11 cellular contexts compared by ENCODE assay signal in the genomic region with DNA sequence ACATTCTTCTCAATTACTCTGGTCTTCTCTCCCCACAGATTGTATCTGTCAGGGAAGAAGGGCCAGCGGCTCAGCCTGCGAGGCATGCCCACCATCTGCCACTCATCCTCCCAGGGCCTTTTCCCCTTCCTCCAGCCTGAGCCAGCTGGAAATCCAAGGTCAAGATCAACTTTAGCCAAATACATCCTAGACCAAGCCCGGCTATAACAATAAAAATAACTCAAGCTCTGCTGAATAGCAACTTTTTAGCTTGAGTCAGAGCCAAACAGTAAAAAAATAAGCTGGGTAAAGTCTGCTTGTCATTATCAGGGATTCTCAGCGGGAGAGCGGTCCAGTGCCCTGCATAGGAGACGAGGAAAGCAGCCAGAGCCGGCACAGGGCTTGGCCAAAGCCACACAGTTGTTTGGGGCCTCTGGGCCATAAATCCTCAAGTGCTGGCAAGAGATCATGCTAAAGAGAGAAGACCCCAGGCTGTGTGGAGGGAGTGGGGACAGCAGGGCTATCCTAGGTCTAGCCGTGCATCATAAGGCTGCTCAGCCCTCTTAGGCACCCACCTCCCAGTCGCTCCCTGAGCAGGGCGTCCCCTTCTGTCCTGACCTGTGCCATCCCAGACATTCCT.
DNase-seq lines count a peak whose midpoint lies in the region; ATAC-seq and TF ChIP-seq lines count a peak whose summit lies in the region.
"Had no signal": no experiment of that assay in that cellular context is flagged by ENCODE, and none has a peak within 500 bp of the region (broad histone marks: within the 10 kb centered on the region; RNA-seq: fewer than 3 reads in every experiment).

No MANE protein-coding gene starts in this region.

- H3K4me3 ChIP-seq in hepatocyte (no peak overlapping the region), skin epidermis (no peak overlapping the region)

- no peaks in the 10 kb centered on the region for H3K79me2 ChIP-seq in hepatocyte

- H2AFZ ChIP-seq in hepatocyte, result no peak overlapping the region

- H3K9me3 ChIP-seq in hepatocyte (ENCODE audit: low read depth), result no peaks in the 10 kb centered on the region

- intact Hi-C loops in activated CD4-positive, alpha-beta T cell treated with anti-CD3 and anti-CD28 coated beads for 36 hours (cut with DNase I, micrococcal nuclease), result no loop called here

- peaks cover 23% of the 10 kb centered on the region for H3K4me1 ChIP-seq in hepatocyte (ENCODE audit: insufficient read depth)

- H3K36me3 Mint-ChIP-seq in activated CD4-positive, alpha-beta T cell treated with anti-CD3 and anti-CD28 coated beads for 36 hours (ENCODE audit: low read depth), result no peaks in the 10 kb centered on the region
- no peaks in the 10 kb centered on the region for H3K36me3 Mint-ChIP-seq in immature natural killer cell

- POLR2A ChIA-PET in HEK293T (lab: Yijun Ruan, JAX), result no interaction called here
- POLR2A ChIA-PET in activated CD4-positive, alpha-beta T cell treated with anti-CD3 and anti-CD28 coated beads for 36 hours (lab: Charles Lee), result no interaction called here

- H3K4me3 Mint-ChIP-seq in activated CD4-positive, alpha-beta T cell treated with anti-CD3 and anti-CD28 coated beads for 36 hours, result no peak overlapping the region
- no peak overlapping the region for H3K4me3 Mint-ChIP-seq in immature natural killer cell
- H3K4me3 Mint-ChIP-seq: neural crest cell had no signal

- H3K27ac Mint-ChIP-seq in activated CD4-positive, alpha-beta T cell treated with anti-CD3 and anti-CD28 coated beads for 36 hours, result no peak overlapping the region
- H3K27ac Mint-ChIP-seq in immature natural killer cell, result peak overlapping the region in 1 of 6 donors; percentile 28

- CTCF ChIA-PET in HEK293T (lab: Yijun Ruan, JAX), result no interaction called here
- CTCF ChIA-PET in activated CD4-positive, alpha-beta T cell treated with anti-CD3 and anti-CD28 coated beads for 36 hours (lab: Charles Lee), result interaction anchor here (0.7 to 0.9 kb wide), 2 partner anchors 12 to 305 kb away, joined by 3 read pairs; no protein-coding TSS in a partner anchor

- no peak for TF ChIP-seq CTCF in hepatocyte (IDR thresholded peaks at IDR 0.05; ENCODE audit: poor library complexity)

- H3K36me3 ChIP-seq in hepatocyte (replicated peaks; ENCODE audit: insufficient read depth, low read depth), result no peaks in the 10 kb centered on the region

- peak overlapping the region; percentile 73 for H3K27ac ChIP-seq in hepatocyte
- peak overlapping the region in 13 of 21 experiments; percentile 0 to 63 (median 37) for H3K27ac ChIP-seq in skin epidermis

- WGBS in hepatocyte (ENCODE audit: low lambda C conversion rate, missing lambda C conversion rate), result 37% methylated on average over 10 of the region's 10 CpGs

- H3K27me3 ChIP-seq in hepatocyte, result no peaks in the 10 kb centered on the region

- H3K9me2 ChIP-seq in hepatocyte (replicated peaks; ENCODE audit: insufficient read depth), result no peaks in the 10 kb centered on the region

- DNase-seq in HEK293T (ENCODE audit: extremely low spot score), result peak; percentile 10
- peak; percentile 78 for DNase-seq in astrocyte of the hippocampus (ENCODE audit: low read depth, low spot score)
- DNase-seq in hepatocyte (ENCODE audit: low spot score), result peak; percentile 78
- DNase-seq in NCI-H1930 (lab: John Stamatoyannopoulos, UW), result no peak
- no peak for DNase-seq in GM19240 (ENCODE audit: insufficient read length, low spot score)
- DNase-seq in activated CD4-positive, alpha-beta T cell treated with anti-CD3 and anti-CD28 coated beads for 36 hours, result no peak
- DNase-seq in immature natural killer cell, result no peak
- DNase-seq: NCI-H1694; stimulated activated CD8-positive, alpha-beta memory T cell treated with anti-CD3 and anti-CD28 coated beads, Interleukin-4, amount 100 ng/mL, for 48 hours had no signal

- no peak for ATAC-seq in activated CD4-positive, alpha-beta T cell treated with anti-CD3 and anti-CD28 coated beads for 36 hours

- no peaks in the 10 kb centered on the region for H3K27me3 Mint-ChIP-seq in activated CD4-positive, alpha-beta T cell treated with anti-CD3 and anti-CD28 coated beads for 36 hours
- peaks cover 0 to 2% (median 0%) of the 10 kb centered on the region in 3 donors for H3K27me3 Mint-ChIP-seq in immature natural killer cell (ENCODE audit: low read depth in 3 of 3)

- H3K4me2 ChIP-seq in hepatocyte, result peak overlapping the region; percentile 38

- H3K4me1 Mint-ChIP-seq in activated CD4-positive, alpha-beta T cell treated with anti-CD3 and anti-CD28 coated beads for 36 hours, result peaks cover 16% of the 10 kb centered on the region
- H3K4me1 Mint-ChIP-seq in immature natural killer cell, result peaks cover 38 to 49% of the 10 kb centered on the region in 2 donors

- H4K20me1 ChIP-seq in hepatocyte (ENCODE audit: insufficient read depth, poor library complexity, severe bottlenecking), result no peaks in the 10 kb centered on the region

- no peaks in the 10 kb centered on the region for H3K9me3 Mint-ChIP-seq in activated CD4-positive, alpha-beta T cell treated with anti-CD3 and anti-CD28 coated beads for 36 hours (ENCODE audit: low read depth)
- H3K9me3 Mint-ChIP-seq in immature natural killer cell, result no peaks in the 10 kb centered on the region
- H3K9me3 Mint-ChIP-seq: neural crest cell had no signal

TF ChIP-seq in HEK293T, 16 proteins besides CTCF, POLR2A, EP300 and RAD21:
- TF ChIP-seq FOXK2 (IDR thresholded peaks at IDR 0.05) (no peak), ELF4 (IDR thresholded peaks at IDR 0.05) (no peak), L3MBTL2 (conservative IDR thresholded peaks at IDR 0.05) (no peak), FOXM1 (IDR thresholded peaks at IDR 0.05; ENCODE audit: borderline replicate concordance) (no peak)
- TF ChIP-seq, protein P1, sequence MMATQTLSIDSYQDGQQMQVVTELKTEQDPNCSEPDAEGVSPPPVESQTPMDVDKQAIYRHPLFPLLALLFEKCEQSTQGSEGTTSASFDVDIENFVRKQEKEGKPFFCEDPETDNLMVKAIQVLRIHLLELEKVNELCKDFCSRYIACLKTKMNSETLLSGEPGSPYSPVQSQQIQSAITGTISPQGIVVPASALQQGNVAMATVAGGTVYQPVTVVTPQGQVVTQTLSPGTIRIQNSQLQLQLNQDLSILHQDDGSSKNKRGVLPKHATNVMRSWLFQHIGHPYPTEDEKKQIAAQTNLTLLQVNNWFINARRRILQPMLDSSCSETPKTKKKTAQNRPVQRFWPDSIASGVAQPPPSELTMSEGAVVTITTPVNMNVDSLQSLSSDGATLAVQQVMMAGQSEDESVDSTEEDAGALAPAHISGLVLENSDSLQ (IDR thresholded peaks at IDR 0.05), result 0 out of 2 replicates have a peak, but pooled peaks have one; percentile 1

Comparison
In these comparisons a context has a peak if more than half of its experiments do, and no peak if none do; other contexts are left out.
1. DNase-seq: peak in HEK293T (single experiment), astrocyte of the hippocampus (single experiment) and hepatocyte (single experiment); none in NCI-H1930 (0 of 2), GM19240 (single experiment), activated CD4-positive, alpha-beta T cell treated with anti-CD3 and anti-CD28 coated beads for 36 hours (single experiment) and immature natural killer cell (0 of 3).